ENCODE assay signal across 9 cellular contexts in the genomic region with DNA sequence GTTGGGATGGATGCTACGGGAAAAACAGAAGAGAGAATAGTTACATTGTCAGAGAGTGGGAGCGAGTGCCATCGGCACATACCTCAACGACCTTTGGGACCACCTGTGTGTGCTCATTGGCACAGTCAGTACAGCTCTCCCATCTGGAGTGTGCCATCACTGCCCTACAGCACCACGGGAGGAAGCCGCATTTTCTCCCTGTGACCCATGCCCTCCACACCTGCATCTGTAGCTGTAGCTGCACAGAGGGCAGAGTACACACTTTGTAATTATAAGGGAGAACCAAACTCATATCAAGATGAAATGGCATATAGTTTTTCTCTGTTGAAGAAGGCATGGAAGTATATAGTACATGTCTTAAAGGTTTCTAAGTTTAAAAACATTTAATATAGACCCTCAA.
"Had no signal": no experiment of that assay in that cellular context is flagged by ENCODE, and none has a peak within 500 bp of the region (broad histone marks: within the 10 kb centered on the region; RNA-seq: fewer than 3 reads in every experiment).

No MANE protein-coding gene starts in this region.

- H3K36me3 ChIP-seq: HAP-1 had no signal

- H3K27ac ChIP-seq: GM23248, HL-60 had no signal

- FAIRE-seq: K562 had no signal

- H3K9me3 ChIP-seq: HAP-1 had no signal

- H3K4me3 ChIP-seq: GM23248, HAP-1, K562 had no signal

- DNase-seq: GM23248, GOT3, H7, HFFc6, IMR-90 had no signal

- H3K4me1 ChIP-seq: HAP-1 had no signal

- ATAC-seq: HCT116, K562 had no signal
